14 cellular contexts compared by ENCODE assay signal in genomic region chr6:85389180-85389797, GRCh38.
DNase-seq lines count a peak whose midpoint lies in the region; ATAC-seq, FAIRE-seq and TF ChIP-seq lines count a peak whose summit lies in the region.
"Had no signal": no experiment of that assay in that cellular context is flagged by ENCODE, and none has a peak within 500 bp of the region (broad histone marks: within the 10 kb centered on the region; RNA-seq: fewer than 3 reads in every experiment).

No MANE protein-coding gene starts in this region.

- no peak overlapping the region for H3K4me3 Mint-ChIP-seq in activated naive CD4-positive, alpha-beta T cell treated with anti-CD3 and anti-CD28 coated beads for 36 hours
- no peak overlapping the region for H3K4me3 Mint-ChIP-seq in mesothelial cell of epicardium
- H3K4me3 Mint-ChIP-seq: central memory CD8-positive, alpha-beta T cell had no signal

- intact Hi-C loops in activated naive CD4-positive, alpha-beta T cell treated with anti-CD3 and anti-CD28 coated beads for 36 hours (cut with micrococcal nuclease): no loop called here
- intact Hi-C loops in kidney (cut with DNase I): no loop called here

- H3K27ac ChIP-seq in kidney (ENCODE audit: low read depth in 2 of 2, low read length in 2 of 2): no peak overlapping the region
- H3K27ac ChIP-seq: VCaP had no signal

- in situ Hi-C loops in SK-MEL-5 (cut with HindIII; ENCODE audit: low pct_unique_long_range_greater_than_20kb, low sequenced_read_pairs): no loop called here

- H3K27ac Mint-ChIP-seq in activated naive CD4-positive, alpha-beta T cell treated with anti-CD3 and anti-CD28 coated beads for 36 hours: no peak overlapping the region
- H3K27ac Mint-ChIP-seq in mesothelial cell of epicardium: no peak overlapping the region

- H3K9me3 ChIP-seq in kidney (ENCODE audit: control insufficient read depth in 1 of 2, low read length in 2 of 2): no peaks in the 10 kb centered on the region

- no peaks in the 10 kb centered on the region for H3K4me1 ChIP-seq in kidney (ENCODE audit: control insufficient read depth in 1 of 2, insufficient read depth in 1 of 2, low read depth in 1 of 2, low read length in 2 of 2)

- CTCF ChIA-PET in activated naive CD4-positive, alpha-beta T cell treated with anti-CD3 and anti-CD28 coated beads for 36 hours (lab: Charles Lee): interaction anchor here (1.0 kb wide), 1 partner anchor 94 kb away, joined by 4 read pairs; no protein-coding TSS in a partner anchor

- no peak for TF ChIP-seq CTCF in kidney (IDR thresholded peaks at IDR 0.05; ENCODE audit: borderline replicate concordance, extremely low read depth, insufficient read depth)
- TF ChIP-seq CTCF in mesothelial cell of epicardium (IDR thresholded peaks at IDR 0.05; ENCODE audit: unreplicated experiment): no peak

- no peaks in the 10 kb centered on the region for H3K36me3 Mint-ChIP-seq in activated naive CD4-positive, alpha-beta T cell treated with anti-CD3 and anti-CD28 coated beads for 36 hours (ENCODE audit: low read depth)
- no peaks in the 10 kb centered on the region for H3K36me3 Mint-ChIP-seq in mesothelial cell of epicardium

- peak; percentile 14 for DNase-seq in activated naive CD4-positive, alpha-beta T cell treated with anti-CD3 and anti-CD28 coated beads for 36 hours
- DNase-seq in activated naive CD4-positive, alpha-beta T cell (lab: John Stamatoyannopoulos, UW): no peak
- DNase-seq in SK-MEL-5 (ENCODE audit: low read depth, low spot score): peak; percentile 11
- no peak for DNase-seq in kidney
- DNase-seq in stimulated activated naive CD8-positive, alpha-beta T cell treated with anti-CD3 and anti-CD28 coated beads, Interleukin-15, Interleukin-2, amounts not matched to agents 100 U/mL and 50 U/mL, for 24 hours: peak; percentile 54
- no peak for DNase-seq in OCI-M1 (lab: John Stamatoyannopoulos, UW)
- DNase-seq in mesothelial cell of epicardium (ENCODE audit: low spot score in 2 of 2, unreplicated experiment in 2 of 2): no peak
- DNase-seq: NCI-H1048, NCI-H2081 treated with DMSO at 0.1 percent for 48 hours, NCI-H774, SW 1271 had no signal

- FAIRE-seq in kidney (lab: Jason Lieb, UNC): no peak

- ATAC-seq in stimulated activated naive CD8-positive, alpha-beta T cell treated with anti-CD3 and anti-CD28 coated beads, Interleukin-15, Interleukin-2, amounts not matched to agents 100 U/mL and 50 U/mL, for 24 hours: peak; percentile 87
- ATAC-seq: sciatic nerve had no signal

- H3K4me3 ChIP-seq in kidney (ENCODE audit: low read length in 2 of 2): peak overlapping the region; percentile 40 to 43

- H3K36me3 ChIP-seq in kidney (ENCODE audit: control insufficient read depth in 1 of 2, insufficient read depth in 2 of 2, low read length in 2 of 2): no peaks in the 10 kb centered on the region

- peaks cover 3% of the 10 kb centered on the region for H3K27me3 Mint-ChIP-seq in activated naive CD4-positive, alpha-beta T cell treated with anti-CD3 and anti-CD28 coated beads for 36 hours (ENCODE audit: low read depth)
- H3K27me3 Mint-ChIP-seq in mesothelial cell of epicardium (ENCODE audit: low read depth): no peaks in the 10 kb centered on the region

- H3K4me1 Mint-ChIP-seq in activated naive CD4-positive, alpha-beta T cell treated with anti-CD3 and anti-CD28 coated beads for 36 hours (ENCODE audit: low read depth): peaks cover 3% of the 10 kb centered on the region
- no peaks in the 10 kb centered on the region for H3K4me1 Mint-ChIP-seq in mesothelial cell of epicardium
- H3K4me1 Mint-ChIP-seq: central memory CD8-positive, alpha-beta T cell had no signal

- no peaks in the 10 kb centered on the region for H3K9me3 Mint-ChIP-seq in activated naive CD4-positive, alpha-beta T cell treated with anti-CD3 and anti-CD28 coated beads for 36 hours
- H3K9me3 Mint-ChIP-seq in mesothelial cell of epicardium: peaks cover 5% of the 10 kb centered on the region
- H3K9me3 Mint-ChIP-seq: central memory CD8-positive, alpha-beta T cell had no signal

- no peak overlapping the region for H3K9ac ChIP-seq in kidney (ENCODE audit: low read length in 2 of 2)

Comparison
In these comparisons a context has a peak if more than half of its experiments do, and no peak if none do; other contexts are left out.
1. DNase-seq: peak in activated naive CD4-positive, alpha-beta T cell treated with anti-CD3 and anti-CD28 coated beads for 36 hours (single experiment), SK-MEL-5 (single experiment) and stimulated activated naive CD8-positive, alpha-beta T cell treated with anti-CD3 and anti-CD28 coated beads, Interleukin-15, Interleukin-2, amounts not matched to agents 100 U/mL and 50 U/mL, for 24 hours (single experiment); none in activated naive CD4-positive, alpha-beta T cell (0 of 4), kidney (single experiment), OCI-M1 (single experiment) and mesothelial cell of epicardium (0 of 2).